In the genomic region with DNA sequence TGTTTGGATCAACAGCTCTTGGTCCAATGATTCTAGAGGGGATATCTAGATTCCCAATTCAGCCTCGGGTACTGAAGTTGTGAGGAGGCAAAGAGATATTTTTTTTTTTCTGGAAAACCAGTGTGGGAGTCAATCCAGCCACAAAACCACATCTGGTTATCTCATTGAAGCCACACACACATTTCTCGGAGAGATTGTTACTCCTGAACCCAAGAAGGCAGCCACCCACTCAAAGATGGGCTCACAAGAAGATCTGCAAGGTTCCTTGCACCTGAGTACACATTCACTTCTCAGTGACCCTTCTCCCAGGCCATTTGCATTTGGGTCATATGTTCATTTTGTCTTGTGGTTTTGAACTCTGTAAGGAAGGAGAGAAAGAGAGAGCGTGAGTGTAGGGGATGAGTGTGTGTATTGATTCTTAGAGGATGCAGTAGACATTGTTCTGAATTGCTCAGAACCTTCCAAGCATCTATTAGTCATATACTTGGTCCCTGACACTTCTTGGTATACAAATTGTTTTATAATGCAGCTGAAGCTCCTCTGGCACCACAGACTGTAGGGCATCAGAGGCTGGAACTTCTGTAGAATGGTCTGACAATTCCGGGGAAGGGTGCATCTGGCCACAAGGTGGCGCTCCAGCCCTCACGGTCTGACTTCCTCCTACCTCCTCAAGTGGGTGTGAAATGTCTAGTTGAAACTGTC, we compare ENCODE assay signal across 1 cellular context.
TF ChIP-seq lines count a peak whose summit lies in the region.

No MANE protein-coding gene starts in this region.

TF ChIP-seq in K562, 482 proteins besides CTCF, POLR2A, EP300 and RAD21 (continued from another document and continues in another):
- TF ChIP-seq MBD2 (IDR thresholded peaks at IDR 0.05; ENCODE audit: borderline replicate concordance, low read depth) = 0 out of 2 replicates have a peak, but pooled peaks have one; percentile 20
- no peak; the same call in 1 of the 2 replicates for TF ChIP-seq PKNOX1 (IDR thresholded peaks at IDR 0.05)
- peak in 1 of 2 experiments; percentile 75; a peak in 2 of 4 replicates for TF ChIP-seq HDAC1 (IDR thresholded peaks at IDR 0.05)
- no peak for TF ChIP-seq ZHX1 (conservative IDR thresholded peaks at IDR 0.05; ENCODE audit: low read length)
- no peak for TF ChIP-seq RHOXF2B (CRISPR knock-in tag; conservative IDR thresholded peaks at IDR 0.05)
- TF ChIP-seq PTBP1 (IDR thresholded peaks at IDR 0.05; ENCODE audit: low read depth, low read length) = no peak
- TF ChIP-seq RFX1 (IDR thresholded peaks at IDR 0.05) = no peak
- TF ChIP-seq SRSF3 (IDR thresholded peaks at IDR 0.05; ENCODE audit: insufficient read depth, low read length) = no peak
- no peak for TF ChIP-seq MEIS2 (IDR thresholded peaks at IDR 0.05; ENCODE audit: partially characterized antibody)
- no peak for TF ChIP-seq EHMT2 (IDR thresholded peaks at IDR 0.05)
- no peak for TF ChIP-seq ZNF121 (CRISPR knock-in tag; conservative IDR thresholded peaks at IDR 0.05)
- no peak for TF ChIP-seq POLR2B (IDR thresholded peaks at IDR 0.05; ENCODE audit: low read depth, partially characterized antibody)
- TF ChIP-seq, protein P1, sequence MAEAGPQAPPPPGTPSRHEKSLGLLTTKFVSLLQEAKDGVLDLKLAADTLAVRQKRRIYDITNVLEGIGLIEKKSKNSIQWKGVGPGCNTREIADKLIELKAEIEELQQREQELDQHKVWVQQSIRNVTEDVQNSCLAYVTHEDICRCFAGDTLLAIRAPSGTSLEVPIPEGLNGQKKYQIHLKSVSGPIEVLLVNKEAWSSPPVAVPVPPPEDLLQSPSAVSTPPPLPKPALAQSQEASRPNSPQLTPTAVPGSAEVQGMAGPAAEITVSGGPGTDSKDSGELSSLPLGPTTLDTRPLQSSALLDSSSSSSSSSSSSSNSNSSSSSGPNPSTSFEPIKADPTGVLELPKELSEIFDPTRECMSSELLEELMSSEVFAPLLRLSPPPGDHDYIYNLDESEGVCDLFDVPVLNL (CRISPR knock-in tag; IDR thresholded peaks at IDR 0.05; ENCODE audit: low read depth) = no peak
- TF ChIP-seq CBX2 (IDR thresholded peaks at IDR 0.05; ENCODE audit: insufficient read depth, low read length, poor library complexity, severe bottlenecking) = no peak
- no peak for TF ChIP-seq LCOR (CRISPR knock-in tag; IDR thresholded peaks at IDR 0.05)
- TF ChIP-seq UBTF (IDR thresholded peaks at IDR 0.05; ENCODE audit: borderline replicate concordance in 1 of 2, low read depth in 2 of 2, low read length in 2 of 2) = no peak
- TF ChIP-seq ZFP36 (IDR thresholded peaks at IDR 0.05; ENCODE audit: low read depth, low read length, partially characterized antibody) = no peak
- no peak for TF ChIP-seq POLR3G (IDR thresholded peaks at IDR 0.05; ENCODE audit: extremely low read depth, insufficient read length, insufficient replicate concordance)
- no peak for TF ChIP-seq XRCC3 (IDR thresholded peaks at IDR 0.05)
- TF ChIP-seq BRF1 (IDR thresholded peaks at IDR 0.05; ENCODE audit: borderline replicate concordance, extremely low read depth, insufficient read length) = no peak
- no peak for TF ChIP-seq ZNF316 (IDR thresholded peaks at IDR 0.05)
- peak in 1 of 3 experiments; percentile 22 for TF ChIP-seq YY1 (IDR thresholded peaks at IDR 0.05; ENCODE audit: borderline replicate concordance in 1 of 3, control insufficient read depth in 1 of 3, extremely low read depth in 1 of 3, insufficient read depth in 3 of 3, insufficient read length in 1 of 3, insufficient replicate concordance in 2 of 3, low read depth in 1 of 3, low read length in 2 of 3)
- no peak for TF ChIP-seq U2AF1 (optimal IDR thresholded peaks at IDR 0.05; ENCODE audit: low read depth, low read length)
- no peak for TF ChIP-seq NFYB (IDR thresholded peaks at IDR 0.05; ENCODE audit: extremely low read depth, insufficient read length)
- peak; percentile 95 for TF ChIP-seq ARID1B (IDR thresholded peaks at IDR 0.05)
- TF ChIP-seq MCM5 (IDR thresholded peaks at IDR 0.05; ENCODE audit: low read depth) = no peak
- TF ChIP-seq CHCHD3 (CRISPR knock-in tag; IDR thresholded peaks at IDR 0.05) = no peak
- no peak for TF ChIP-seq TGIF2 (CRISPR knock-in tag; IDR thresholded peaks at IDR 0.05)
- TF ChIP-seq, protein P2, sequence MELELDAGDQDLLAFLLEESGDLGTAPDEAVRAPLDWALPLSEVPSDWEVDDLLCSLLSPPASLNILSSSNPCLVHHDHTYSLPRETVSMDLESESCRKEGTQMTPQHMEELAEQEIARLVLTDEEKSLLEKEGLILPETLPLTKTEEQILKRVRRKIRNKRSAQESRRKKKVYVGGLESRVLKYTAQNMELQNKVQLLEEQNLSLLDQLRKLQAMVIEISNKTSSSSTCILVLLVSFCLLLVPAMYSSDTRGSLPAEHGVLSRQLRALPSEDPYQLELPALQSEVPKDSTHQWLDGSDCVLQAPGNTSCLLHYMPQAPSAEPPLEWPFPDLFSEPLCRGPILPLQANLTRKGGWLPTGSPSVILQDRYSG (tag; conservative IDR thresholded peaks at IDR 0.05; ENCODE audit: low read depth) = no peak
- TF ChIP-seq ADNP (tag; IDR thresholded peaks at IDR 0.05) = 0 out of 2 replicates have a peak, but pooled peaks have one; percentile 16
- TF ChIP-seq, protein P3, sequence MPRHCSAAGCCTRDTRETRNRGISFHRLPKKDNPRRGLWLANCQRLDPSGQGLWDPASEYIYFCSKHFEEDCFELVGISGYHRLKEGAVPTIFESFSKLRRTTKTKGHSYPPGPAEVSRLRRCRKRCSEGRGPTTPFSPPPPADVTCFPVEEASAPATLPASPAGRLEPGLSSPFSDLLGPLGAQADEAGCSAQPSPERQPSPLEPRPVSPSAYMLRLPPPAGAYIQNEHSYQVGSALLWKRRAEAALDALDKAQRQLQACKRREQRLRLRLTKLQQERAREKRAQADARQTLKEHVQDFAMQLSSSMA (CRISPR knock-in tag; IDR thresholded peaks at IDR 0.05) = no peak
- no peak for TF ChIP-seq SRF (CRISPR knock-in tag; IDR thresholded peaks at IDR 0.05)
- no peak for TF ChIP-seq SRSF1 (IDR thresholded peaks at IDR 0.05; ENCODE audit: low read depth, low read length)
- no peak for TF ChIP-seq ZNF3 (CRISPR knock-in tag; IDR thresholded peaks at IDR 0.05)
- no peak for TF ChIP-seq MYC (IDR thresholded peaks at IDR 0.05; ENCODE audit: low read depth, low read length)
- no peak for TF ChIP-seq MYC (CRISPR knock-in tag; IDR thresholded peaks at IDR 0.05; ENCODE audit: borderline replicate concordance, low read depth)
- no peak for TF ChIP-seq ZNF445 (CRISPR knock-in tag; IDR thresholded peaks at IDR 0.05; ENCODE audit: low read depth)
- TF ChIP-seq, protein P4, sequence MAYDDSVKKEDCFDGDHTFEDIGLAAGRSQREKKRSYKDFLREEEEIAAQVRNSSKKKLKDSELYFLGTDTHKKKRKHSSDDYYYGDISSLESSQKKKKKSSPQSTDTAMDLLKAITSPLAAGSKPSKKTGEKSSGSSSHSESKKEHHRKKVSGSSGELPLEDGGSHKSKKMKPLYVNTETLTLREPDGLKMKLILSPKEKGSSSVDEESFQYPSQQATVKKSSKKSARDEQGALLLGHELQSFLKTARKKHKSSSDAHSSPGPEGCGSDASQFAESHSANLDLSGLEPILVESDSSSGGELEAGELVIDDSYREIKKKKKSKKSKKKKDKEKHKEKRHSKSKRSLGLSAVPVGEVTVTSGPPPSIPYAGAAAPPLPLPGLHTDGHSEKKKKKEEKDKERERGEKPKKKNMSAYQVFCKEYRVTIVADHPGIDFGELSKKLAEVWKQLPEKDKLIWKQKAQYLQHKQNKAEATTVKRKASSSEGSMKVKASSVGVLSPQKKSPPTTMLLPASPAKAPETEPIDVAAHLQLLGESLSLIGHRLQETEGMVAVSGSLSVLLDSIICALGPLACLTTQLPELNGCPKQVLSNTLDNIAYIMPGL (CRISPR knock-in tag; IDR thresholded peaks at IDR 0.05) = no peak
- TF ChIP-seq ZNF354B (CRISPR knock-in tag; IDR thresholded peaks at IDR 0.05) = no peak
- no peak for TF ChIP-seq SAFB (IDR thresholded peaks at IDR 0.05; ENCODE audit: borderline replicate concordance, low read depth, low read length)
- no peak for TF ChIP-seq ZNF830 (CRISPR knock-in tag; IDR thresholded peaks at IDR 0.05)
- no peak for TF ChIP-seq ASH1L (IDR thresholded peaks at IDR 0.05; ENCODE audit: borderline replicate concordance, low read depth, partially characterized antibody)
- TF ChIP-seq PPARD (CRISPR knock-in tag; IDR thresholded peaks at IDR 0.05) = no peak
- no peak for TF ChIP-seq CREB3L1 (IDR thresholded peaks at IDR 0.05; ENCODE audit: borderline replicate concordance, low read depth)
- no peak for TF ChIP-seq ATF1 (CRISPR knock-in tag; IDR thresholded peaks at IDR 0.05)
- peak; percentile 27; the same call in 1 of the 2 replicates for TF ChIP-seq ATF1 (tag; IDR thresholded peaks at IDR 0.05)
- TF ChIP-seq POLR2AphosphoS2 (IDR thresholded peaks at IDR 0.05; ENCODE audit: low read length) = no peak
